In the genomic region with DNA sequence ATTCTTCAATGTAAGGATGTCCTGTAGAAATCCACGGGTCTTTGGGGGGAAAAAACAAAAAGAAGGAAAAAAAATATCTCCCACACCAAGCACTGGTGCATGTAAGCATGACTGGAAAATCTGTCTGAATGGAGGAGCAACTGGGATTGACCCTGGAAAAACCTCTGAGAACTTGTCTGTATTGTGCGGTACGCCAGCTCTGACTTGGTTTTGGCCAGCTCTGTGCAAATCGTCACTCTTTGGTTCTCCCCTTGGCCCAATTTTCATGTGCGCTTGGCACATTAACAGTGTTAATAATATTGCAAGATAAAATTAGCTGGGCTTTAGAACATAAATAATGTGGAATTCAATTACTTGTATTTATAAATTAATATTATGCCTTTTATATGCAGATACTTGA, we compare ENCODE assay signal across 36 cellular contexts.
"Had no signal": no experiment of that assay in that cellular context is flagged by ENCODE, and none has a peak within 500 bp of the region (broad histone marks: within the 10 kb centered on the region; RNA-seq: fewer than 3 reads in every experiment).

No MANE protein-coding gene starts in this region.

- H3K27me3 Mint-ChIP-seq: activated B cell treated with CpG ODN at 0.5 μM for 24 hours; activated CD4-positive, alpha-beta memory T cell treated with anti-CD3 and anti-CD28 coated beads for 36 hours; activated CD4-positive, alpha-beta T cell treated with anti-CD3 and anti-CD28 coated beads, Interleukin-2, amount 10 ng/mL, durations not matched to agents 24 days and 14 days; activated CD8-positive, alpha-beta T cell treated with anti-CD3 and anti-CD28 coated beads for 36 hours; activated naive CD8-positive, alpha-beta T cell treated with anti-CD3 and anti-CD28 coated beads for 36 hours had no signal

- H3K4me3 ChIP-seq: adrenal gland, body of pancreas, breast epithelium had no signal

- H3K4me1 Mint-ChIP-seq: activated B cell treated with CpG ODN at 0.5 μM for 24 hours; activated CD4-positive, alpha-beta T cell treated with anti-CD3 and anti-CD28 coated beads, Interleukin-2, amount 10 ng/mL, durations not matched to agents 24 days and 14 days; activated naive CD8-positive, alpha-beta T cell treated with anti-CD3 and anti-CD28 coated beads for 36 hours; activated T-helper 17 cell treated with anti-CD3 and anti-CD28 coated beads, Interleukin-2, amount 50 U/mL, for 72 hours had no signal

- H3K36me3 ChIP-seq: adrenal gland, brain microvascular endothelial cell, breast epithelium had no signal

- H3K4me1 ChIP-seq: adrenal gland, body of pancreas, breast epithelium had no signal

- H3K36me3 Mint-ChIP-seq: activated CD4-positive, alpha-beta memory T cell treated with anti-CD3 and anti-CD28 coated beads for 36 hours; activated naive CD4-positive, alpha-beta T cell treated with anti-CD3 and anti-CD28 coated beads, Interleukin-2, amount 50 U/mL, for 72 hours; activated naive CD8-positive, alpha-beta T cell treated with anti-CD3 and anti-CD28 coated beads for 36 hours had no signal

- H3K9me3 ChIP-seq: adrenal gland, body of pancreas, breast epithelium had no signal

- H3K27ac Mint-ChIP-seq: activated B cell treated with CpG ODN at 0.5 μM for 24 hours; activated CD4-positive, alpha-beta memory T cell treated with anti-CD3 and anti-CD28 coated beads for 36 hours; activated CD4-positive, alpha-beta T cell treated with anti-CD3 and anti-CD28 coated beads, Interleukin-2, amount 10 ng/mL, durations not matched to agents 24 days and 14 days; activated CD8-positive, alpha-beta T cell treated with anti-CD3 and anti-CD28 coated beads for 36 hours; activated naive CD4-positive, alpha-beta T cell treated with anti-CD3 and anti-CD28 coated beads for 36 hours; activated naive CD4-positive, alpha-beta T cell treated with anti-CD3 and anti-CD28 coated beads, Interleukin-2, amount 50 U/mL, for 72 hours; activated naive CD8-positive, alpha-beta T cell treated with anti-CD3 and anti-CD28 coated beads for 36 hours; activated T-cell treated with anti-CD3 and anti-CD28 coated beads, Interleukin-2, amount 50 U/mL, for 72 hours; activated T-helper 1 cell treated with anti-CD3 and anti-CD28 coated beads, Interleukin-12 subunit alpha, Interleukin-12 subunit beta, Interleukin-2, Interleukin-4 antibody, amounts not matched to agents 30 ng/mL and 10 ng/mL and 1 ng/mL, durations not matched to agents 14 hours and 24 hours and 36 hours; activated T-helper 17 cell treated with anti-CD3 and anti-CD28 coated beads, Interleukin-2, amount 50 U/mL, for 72 hours; T-helper 1 cell treated with Interleukin-12 subunit alpha and Interleukin-12 subunit beta and Interleukin-4 antibody, amounts not matched to agents 30 μg/mL and 1 μg/mL, for 36 hours; T-helper 2 cell treated with Interferon-gamma antibody and Interleukin-4, amounts not matched to agents 5 μg/mL and 100 μg/mL, for 36 hours had no signal

- H3K9me3 Mint-ChIP-seq: activated B cell treated with CpG ODN at 0.5 μM for 24 hours; activated CD4-positive, alpha-beta memory T cell treated with anti-CD3 and anti-CD28 coated beads for 36 hours; activated CD4-positive, alpha-beta T cell treated with anti-CD3 and anti-CD28 coated beads, Interleukin-2, amount 10 ng/mL, durations not matched to agents 24 days and 14 days; activated CD8-positive, alpha-beta T cell treated with anti-CD3 and anti-CD28 coated beads for 36 hours; activated naive CD4-positive, alpha-beta T cell treated with anti-CD3 and anti-CD28 coated beads for 36 hours; activated naive CD8-positive, alpha-beta T cell treated with anti-CD3 and anti-CD28 coated beads for 36 hours; activated T-cell treated with anti-CD3 and anti-CD28 coated beads, Interleukin-2, amount 50 U/mL, for 4 hours; activated T-cell treated with anti-CD3 and anti-CD28 coated beads, Interleukin-2, amount 50 U/mL, for 72 hours; activated T-helper 1 cell treated with anti-CD3 and anti-CD28 coated beads, Interleukin-12 subunit alpha, Interleukin-12 subunit beta, Interleukin-2, Interleukin-4 antibody, amounts not matched to agents 30 ng/mL and 10 ng/mL and 1 ng/mL, durations not matched to agents 14 hours and 24 hours and 36 hours; activated T-helper 17 cell treated with anti-CD3 and anti-CD28 coated beads, Interleukin-2, amount 50 U/mL, for 72 hours; T-helper 1 cell treated with Interleukin-12 subunit alpha and Interleukin-12 subunit beta and Interleukin-4 antibody, amounts not matched to agents 30 μg/mL and 1 μg/mL, for 36 hours; T-helper 2 cell treated with Interferon-gamma antibody and Interleukin-4, amounts not matched to agents 5 μg/mL and 100 μg/mL, for 36 hours had no signal

- H3K27ac ChIP-seq: adrenal gland, body of pancreas, brain microvascular endothelial cell, breast epithelium, VCaP had no signal

- H3K4me3 Mint-ChIP-seq: activated B cell treated with CpG ODN at 0.5 μM for 24 hours; activated CD4-positive, alpha-beta memory T cell treated with anti-CD3 and anti-CD28 coated beads for 36 hours; activated CD4-positive, alpha-beta T cell treated with anti-CD3 and anti-CD28 coated beads, Interleukin-2, amount 10 ng/mL, durations not matched to agents 24 days and 14 days; activated CD8-positive, alpha-beta T cell treated with anti-CD3 and anti-CD28 coated beads for 36 hours; activated naive CD4-positive, alpha-beta T cell treated with anti-CD3 and anti-CD28 coated beads for 36 hours; activated naive CD8-positive, alpha-beta T cell treated with anti-CD3 and anti-CD28 coated beads for 36 hours; activated T-cell treated with anti-CD3 and anti-CD28 coated beads, Interleukin-2, amount 50 U/mL, for 4 hours; activated T-cell treated with anti-CD3 and anti-CD28 coated beads, Interleukin-2, amount 50 U/mL, for 72 hours; activated T-helper 1 cell treated with anti-CD3 and anti-CD28 coated beads, Interleukin-12 subunit alpha, Interleukin-12 subunit beta, Interleukin-2, Interleukin-4 antibody, amounts not matched to agents 30 ng/mL and 10 ng/mL and 1 ng/mL, durations not matched to agents 14 hours and 24 hours and 36 hours; activated T-helper 17 cell treated with anti-CD3 and anti-CD28 coated beads, Interleukin-2, amount 50 U/mL, for 72 hours; T-helper 1 cell treated with Interleukin-12 subunit alpha and Interleukin-12 subunit beta and Interleukin-4 antibody, amounts not matched to agents 30 μg/mL and 1 μg/mL, for 36 hours; T-helper 2 cell treated with Interferon-gamma antibody and Interleukin-4, amounts not matched to agents 5 μg/mL and 100 μg/mL, for 36 hours had no signal

- H3K27me3 ChIP-seq: adrenal gland, body of pancreas, brain microvascular endothelial cell, breast epithelium had no signal

- DNase-seq: activated B cell treated with CpG ODN at 0.5 μM for 24 hours; activated CD4-positive, alpha-beta memory T cell treated with anti-CD3 and anti-CD28 coated beads for 36 hours; activated CD4-positive, alpha-beta T cell treated with anti-CD3 and anti-CD28 coated beads for 4 hours; activated CD4-positive, alpha-beta T cell treated with anti-CD3 and anti-CD28 coated beads, Interleukin-2, amount 10 ng/mL, durations not matched to agents 24 days and 14 days; activated CD4-positive, alpha-beta T cell treated with anti-CD3 and anti-CD28 coated beads, Interleukin-2, amount 50 U/mL, for 1 hour; activated CD4-positive, alpha-beta T cell treated with anti-CD3 and anti-CD28 coated beads, Interleukin-2, amount 50 U/mL, for 4 hours; activated CD4-positive, CD25-positive, alpha-beta regulatory T cell treated with anti-CD3 and anti-CD28 coated beads, Interleukin-2, amount 50 U/mL, for 72 hours; activated CD8-positive, alpha-beta memory T cell treated with anti-CD3 and anti-CD28 coated beads, Interleukin-2, amount 50 U/mL, for 4 hours; activated CD8-positive, alpha-beta T cell treated with anti-CD3 and anti-CD28 coated beads for 36 hours; activated effector memory CD4-positive, alpha-beta T cell treated with anti-CD3 and anti-CD28 coated beads, Interleukin-2, amount 50 U/mL, for 16 hours; activated gamma-delta T cell treated with Interleukin-2 at 50 U/mL for 16 hours; activated naive CD4-positive, alpha-beta T cell; activated naive CD4-positive, alpha-beta T cell treated with anti-CD3 and anti-CD28 coated beads for 36 hours; activated naive CD4-positive, alpha-beta T cell treated with anti-CD3 and anti-CD28 coated beads, Interleukin-2, amount 50 U/mL, for 16 hours; activated naive CD8-positive, alpha-beta T cell treated with anti-CD3 and anti-CD28 coated beads for 36 hours; activated T-cell treated with anti-CD3 and anti-CD28 coated beads for 4 hours; activated T-cell treated with anti-CD3 and anti-CD28 coated beads, Interleukin-2, amount 50 U/mL, for 1 hour; activated T-cell treated with anti-CD3 and anti-CD28 coated beads, Interleukin-2, amount 50 U/mL, for 4 hours; activated T-cell treated with anti-CD3 and anti-CD28 coated beads, Interleukin-2, amount 50 U/mL, for 72 hours; adrenal gland; amniotic stem cell; aorta; body of pancreas; brain microvascular endothelial cell; central memory CD4-positive, alpha-beta T cell; SW 1271; T-helper 1 cell; T-helper 2 cell; T-helper 9 cell had no signal

- ATAC-seq: activated CD8-positive, alpha-beta T cell treated with anti-CD3 and anti-CD28 coated beads for 36 hours; activated naive CD4-positive, alpha-beta T cell treated with anti-CD3 and anti-CD28 coated beads, Interleukin-2, amount 50 U/mL, for 72 hours; activated T-cell treated with anti-CD3 and anti-CD28 coated beads, Interleukin-2, amount 50 U/mL, for 4 hours; activated T-cell treated with anti-CD3 and anti-CD28 coated beads, Interleukin-2, amount 50 U/mL, for 72 hours; activated T-helper 17 cell treated with anti-CD3 and anti-CD28 coated beads, Interleukin-2, amount 50 U/mL, for 72 hours; body of pancreas had no signal
